In genomic region chr14:85788834-85789233, GRCh38 we compare ENCODE assay signal across 35 cellular contexts.
"Had no signal": no experiment of that assay in that cellular context is flagged by ENCODE, and none has a peak within 500 bp of the region (broad histone marks: within the 10 kb centered on the region; RNA-seq: fewer than 3 reads in every experiment).

No MANE protein-coding gene starts in this region.

- H3K27me3 ChIP-seq: adrenal gland, body of pancreas, brain microvascular endothelial cell, breast epithelium had no signal

- DNase-seq: activated B cell treated with CpG ODN at 0.5 μM for 24 hours; activated CD4-positive, alpha-beta memory T cell treated with anti-CD3 and anti-CD28 coated beads for 36 hours; activated CD4-positive, alpha-beta T cell treated with anti-CD3 and anti-CD28 coated beads for 4 hours; activated CD4-positive, alpha-beta T cell treated with anti-CD3 and anti-CD28 coated beads, Interleukin-2, amount 10 ng/mL, durations not matched to agents 24 days and 14 days; activated CD4-positive, alpha-beta T cell treated with anti-CD3 and anti-CD28 coated beads, Interleukin-2, amount 50 U/mL, for 1 hour; activated CD4-positive, alpha-beta T cell treated with anti-CD3 and anti-CD28 coated beads, Interleukin-2, amount 50 U/mL, for 4 hours; activated CD4-positive, CD25-positive, alpha-beta regulatory T cell treated with anti-CD3 and anti-CD28 coated beads, Interleukin-2, amount 50 U/mL, for 72 hours; activated CD8-positive, alpha-beta memory T cell treated with anti-CD3 and anti-CD28 coated beads, Interleukin-2, amount 50 U/mL, for 4 hours; activated CD8-positive, alpha-beta T cell treated with anti-CD3 and anti-CD28 coated beads for 36 hours; activated effector memory CD4-positive, alpha-beta T cell treated with anti-CD3 and anti-CD28 coated beads, Interleukin-2, amount 50 U/mL, for 16 hours; activated gamma-delta T cell treated with Interleukin-2 at 50 U/mL for 16 hours; activated naive CD4-positive, alpha-beta T cell; activated naive CD4-positive, alpha-beta T cell treated with anti-CD3 and anti-CD28 coated beads for 36 hours; activated naive CD4-positive, alpha-beta T cell treated with anti-CD3 and anti-CD28 coated beads, Interleukin-2, amount 50 U/mL, for 16 hours; activated naive CD8-positive, alpha-beta T cell treated with anti-CD3 and anti-CD28 coated beads for 36 hours; activated T-cell treated with anti-CD3 and anti-CD28 coated beads for 4 hours; activated T-cell treated with anti-CD3 and anti-CD28 coated beads, Interleukin-2, amount 50 U/mL, for 1 hour; activated T-cell treated with anti-CD3 and anti-CD28 coated beads, Interleukin-2, amount 50 U/mL, for 4 hours; activated T-cell treated with anti-CD3 and anti-CD28 coated beads, Interleukin-2, amount 50 U/mL, for 72 hours; adrenal gland; amniotic stem cell; aorta; body of pancreas; brain microvascular endothelial cell; central memory CD4-positive, alpha-beta T cell; T-helper 9 cell had no signal

- H3K4me1 Mint-ChIP-seq: activated B cell treated with CpG ODN at 0.5 μM for 24 hours; activated T-helper 17 cell treated with anti-CD3 and anti-CD28 coated beads, Interleukin-2, amount 50 U/mL, for 72 hours had no signal

- H3K27ac ChIP-seq: adrenal gland, body of pancreas, brain microvascular endothelial cell, breast epithelium, VCaP had no signal

- FAIRE-seq: astrocyte, TTC549 had no signal

- H3K9me3 ChIP-seq: adrenal gland, body of pancreas, breast epithelium had no signal

- H3K4me1 ChIP-seq: adrenal gland, body of pancreas, breast epithelium had no signal

- H3K36me3 ChIP-seq: adrenal gland, brain microvascular endothelial cell, breast epithelium had no signal

- ATAC-seq: activated CD8-positive, alpha-beta T cell treated with anti-CD3 and anti-CD28 coated beads for 36 hours; activated T-cell treated with anti-CD3 and anti-CD28 coated beads, Interleukin-2, amount 50 U/mL, for 4 hours; activated T-helper 17 cell treated with anti-CD3 and anti-CD28 coated beads, Interleukin-2, amount 50 U/mL, for 72 hours; body of pancreas had no signal

- H3K4me3 ChIP-seq: adrenal gland, body of pancreas, breast epithelium had no signal

- H3K36me3 Mint-ChIP-seq: activated CD4-positive, alpha-beta memory T cell treated with anti-CD3 and anti-CD28 coated beads for 36 hours; activated naive CD4-positive, alpha-beta T cell treated with anti-CD3 and anti-CD28 coated beads, Interleukin-2, amount 50 U/mL, for 72 hours; activated naive CD8-positive, alpha-beta T cell treated with anti-CD3 and anti-CD28 coated beads for 36 hours had no signal

- H3K27ac Mint-ChIP-seq: activated B cell treated with CpG ODN at 0.5 μM for 24 hours; activated CD4-positive, alpha-beta memory T cell treated with anti-CD3 and anti-CD28 coated beads for 36 hours; activated CD4-positive, alpha-beta T cell treated with anti-CD3 and anti-CD28 coated beads, Interleukin-2, amount 10 ng/mL, durations not matched to agents 24 days and 14 days; activated CD8-positive, alpha-beta T cell treated with anti-CD3 and anti-CD28 coated beads for 36 hours; activated naive CD4-positive, alpha-beta T cell treated with anti-CD3 and anti-CD28 coated beads for 36 hours; activated naive CD4-positive, alpha-beta T cell treated with anti-CD3 and anti-CD28 coated beads, Interleukin-2, amount 50 U/mL, for 72 hours; activated naive CD8-positive, alpha-beta T cell treated with anti-CD3 and anti-CD28 coated beads for 36 hours; activated T-cell treated with anti-CD3 and anti-CD28 coated beads, Interleukin-2, amount 50 U/mL, for 72 hours; activated T-helper 1 cell treated with anti-CD3 and anti-CD28 coated beads, Interleukin-12 subunit alpha, Interleukin-12 subunit beta, Interleukin-2, Interleukin-4 antibody, amounts not matched to agents 30 ng/mL and 10 ng/mL and 1 ng/mL, durations not matched to agents 14 hours and 24 hours and 36 hours; activated T-helper 17 cell treated with anti-CD3 and anti-CD28 coated beads, Interleukin-2, amount 50 U/mL, for 72 hours; T-helper 1 cell treated with Interleukin-12 subunit alpha and Interleukin-12 subunit beta and Interleukin-4 antibody, amounts not matched to agents 30 μg/mL and 1 μg/mL, for 36 hours had no signal

- H3K9me3 Mint-ChIP-seq: activated CD4-positive, alpha-beta memory T cell treated with anti-CD3 and anti-CD28 coated beads for 36 hours; activated CD4-positive, alpha-beta T cell treated with anti-CD3 and anti-CD28 coated beads, Interleukin-2, amount 10 ng/mL, durations not matched to agents 24 days and 14 days; activated CD8-positive, alpha-beta T cell treated with anti-CD3 and anti-CD28 coated beads for 36 hours; activated naive CD4-positive, alpha-beta T cell treated with anti-CD3 and anti-CD28 coated beads for 36 hours; activated naive CD4-positive, alpha-beta T cell treated with anti-CD3 and anti-CD28 coated beads, Interleukin-2, amount 50 U/mL, for 72 hours; activated naive CD8-positive, alpha-beta T cell treated with anti-CD3 and anti-CD28 coated beads for 36 hours; activated T-cell treated with anti-CD3 and anti-CD28 coated beads, Interleukin-2, amount 50 U/mL, for 72 hours; activated T-helper 1 cell treated with anti-CD3 and anti-CD28 coated beads, Interleukin-12 subunit alpha, Interleukin-12 subunit beta, Interleukin-2, Interleukin-4 antibody, amounts not matched to agents 30 ng/mL and 10 ng/mL and 1 ng/mL, durations not matched to agents 14 hours and 24 hours and 36 hours; T-helper 2 cell treated with Interferon-gamma antibody and Interleukin-4, amounts not matched to agents 5 μg/mL and 100 μg/mL, for 36 hours had no signal

- H3K4me3 Mint-ChIP-seq: activated B cell treated with CpG ODN at 0.5 μM for 24 hours; activated CD4-positive, alpha-beta memory T cell treated with anti-CD3 and anti-CD28 coated beads for 36 hours; activated CD4-positive, alpha-beta T cell treated with anti-CD3 and anti-CD28 coated beads, Interleukin-2, amount 10 ng/mL, durations not matched to agents 24 days and 14 days; activated CD8-positive, alpha-beta T cell treated with anti-CD3 and anti-CD28 coated beads for 36 hours; activated naive CD4-positive, alpha-beta T cell treated with anti-CD3 and anti-CD28 coated beads for 36 hours; activated naive CD8-positive, alpha-beta T cell treated with anti-CD3 and anti-CD28 coated beads for 36 hours; activated T-cell treated with anti-CD3 and anti-CD28 coated beads, Interleukin-2, amount 50 U/mL, for 4 hours; activated T-cell treated with anti-CD3 and anti-CD28 coated beads, Interleukin-2, amount 50 U/mL, for 72 hours; activated T-helper 1 cell treated with anti-CD3 and anti-CD28 coated beads, Interleukin-12 subunit alpha, Interleukin-12 subunit beta, Interleukin-2, Interleukin-4 antibody, amounts not matched to agents 30 ng/mL and 10 ng/mL and 1 ng/mL, durations not matched to agents 14 hours and 24 hours and 36 hours; activated T-helper 17 cell treated with anti-CD3 and anti-CD28 coated beads, Interleukin-2, amount 50 U/mL, for 72 hours; T-helper 1 cell treated with Interleukin-12 subunit alpha and Interleukin-12 subunit beta and Interleukin-4 antibody, amounts not matched to agents 30 μg/mL and 1 μg/mL, for 36 hours; T-helper 2 cell treated with Interferon-gamma antibody and Interleukin-4, amounts not matched to agents 5 μg/mL and 100 μg/mL, for 36 hours had no signal

- H3K27me3 Mint-ChIP-seq: activated B cell treated with CpG ODN at 0.5 μM for 24 hours; activated CD4-positive, alpha-beta T cell treated with anti-CD3 and anti-CD28 coated beads, Interleukin-2, amount 10 ng/mL, durations not matched to agents 24 days and 14 days had no signal
